In genomic region chr2:118431188-118431562, GRCh38 we compare ENCODE assay signal across 1 cellular context.
TF ChIP-seq lines count a peak whose summit lies in the region.

No MANE protein-coding gene starts in this region.

TF ChIP-seq in GM12878, 131 proteins besides CTCF, POLR2A, EP300 and RAD21 (continued from another document):
- TF ChIP-seq BACH1 (IDR thresholded peaks at IDR 0.05; ENCODE audit: borderline replicate concordance) (no peak), RELA (IDR thresholded peaks at IDR 0.05; ENCODE audit: borderline replicate concordance, partially characterized antibody) (no peak), EGR1 (IDR thresholded peaks at IDR 0.05; ENCODE audit: borderline replicate concordance in 1 of 2, low read depth in 2 of 2, low read length in 2 of 2) (no peak), ASH2L (IDR thresholded peaks at IDR 0.05; ENCODE audit: borderline replicate concordance, low read depth) (no peak), E2F4 (IDR thresholded peaks at IDR 0.05; ENCODE audit: low read depth, low read length) (no peak), IRF5 (IDR thresholded peaks at IDR 0.05; ENCODE audit: borderline replicate concordance) (no peak)
